ENCODE assay signal across 8 cellular contexts in the genomic region with DNA sequence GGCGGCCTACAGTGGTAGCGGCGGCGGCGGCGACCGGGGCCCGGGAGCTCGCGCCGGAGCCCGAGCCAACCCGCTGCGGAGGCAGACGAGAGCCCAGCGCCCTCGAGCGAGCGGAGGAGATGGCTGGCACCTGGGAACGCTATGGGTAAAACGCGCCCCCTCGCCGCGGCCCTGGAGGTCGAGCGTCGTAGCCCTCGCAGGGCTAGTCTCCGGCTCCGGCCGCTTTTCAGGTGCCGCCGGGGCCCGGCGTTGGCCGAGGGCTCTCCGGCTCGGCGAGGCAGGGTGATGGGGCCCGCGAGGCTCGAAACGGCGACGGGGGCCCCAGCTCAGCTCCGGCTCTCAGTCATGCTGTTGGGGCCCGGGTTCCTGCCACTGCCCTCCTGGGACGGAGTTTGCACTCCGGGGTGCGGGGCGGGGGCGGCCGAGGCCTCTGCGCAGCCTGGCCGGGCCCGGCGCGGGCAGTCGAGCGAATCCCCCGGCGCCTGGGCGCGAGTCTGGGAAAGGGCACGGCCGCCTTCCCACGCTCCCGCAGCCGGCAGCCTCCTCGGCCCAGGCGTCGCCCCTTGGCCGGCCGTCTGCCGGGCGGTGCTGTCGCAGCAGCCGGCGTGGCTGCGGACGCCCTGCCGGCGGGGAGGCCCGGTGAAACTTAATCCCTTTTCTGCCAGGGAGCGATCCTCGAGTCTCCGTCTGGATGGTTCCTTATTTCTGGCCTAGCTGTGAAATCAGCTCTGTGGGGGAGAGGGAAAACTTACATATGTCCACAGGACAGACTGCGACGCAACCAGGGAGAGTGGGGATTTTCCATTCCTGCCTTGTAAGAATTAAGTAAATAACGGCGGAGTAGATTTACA. TPM values are rescaled to one million over a fixed set of nuclear protein-coding genes. Genes with fewer than 3 reads are reported as not detected.
DNase-seq lines count a peak whose midpoint lies in the region; FAIRE-seq and TF ChIP-seq lines count a peak whose summit lies in the region.

No MANE protein-coding gene starts in this region.

- TF ChIP-seq CTCF in AG04449 (IDR thresholded peaks at IDR 0.05; ENCODE audit: insufficient read depth, low read length, missing control alignments) (no peak), HL-60 (IDR thresholded peaks at IDR 0.05; ENCODE audit: insufficient read depth, low read length) (no peak), bronchial epithelial cell (IDR thresholded peaks at IDR 0.05; ENCODE audit: insufficient read depth, low read length, severe bottlenecking) (no peak)

- CTCF ChIA-PET in AG04449 (lab: Yijun Ruan, JAX) = no interaction called here

- H3K36me3 ChIP-seq in bronchial epithelial cell (ENCODE audit: control insufficient read depth, insufficient read depth, low read length) = no peaks in the 10 kb centered on the region

- FAIRE-seq in GM19239 (lab: Jason Lieb, UNC) (no peak), bronchial epithelial cell (lab: Jason Lieb, UNC) (no peak)

- DNase-seq in AG04449 (ENCODE audit: low read depth, low spot score) (no peak), GM19239 (ENCODE audit: insufficient read length, low spot score) (peak; percentile 4), HL-60 (ENCODE audit: low read depth in 1 of 2, low spot score in 1 of 2) (no peak), T-helper 22 cell (ENCODE audit: low read depth) (peak; percentile 8), bronchial epithelial cell (ENCODE audit: low read depth) (peak; percentile 36), islet precursor cell (peak; percentile 66), posterior vena cava (ENCODE audit: low spot score) (no peak)
- peak; percentile 19 for DNase-seq in stimulated activated CD4-positive, alpha-beta T cell treated with anti-CD3 and anti-CD28 coated beads, Interleukin-12 subunit alpha, Interleukin-12 subunit beta, amount 100 ng/mL, for 4 hours

- H3K27ac ChIP-seq in HL-60 (replicated peaks) = no peak overlapping the region

- POLR2A ChIA-PET in AG04449 (lab: Yijun Ruan, JAX) = no interaction called here

- intact Hi-C loops in posterior vena cava (cut with DNase I) = no loop called here

- peaks cover 2% of the 10 kb centered on the region for H3K27me3 ChIP-seq in HL-60 (ENCODE audit: insufficient read depth, poor library complexity, severe bottlenecking)
- no peaks in the 10 kb centered on the region for H3K27me3 ChIP-seq in bronchial epithelial cell (ENCODE audit: control insufficient read depth, insufficient read depth, low read length)

- H3K4me3 ChIP-seq in AG04449 (ENCODE audit: low read depth, low read length) (peak overlapping the region; percentile 54), HL-60 (replicated peaks; ENCODE audit: insufficient read depth, low read length) (0 out of 2 replicates have a peak overlapping the region, but pooled peaks have one; percentile 14), bronchial epithelial cell (ENCODE audit: low read depth, low read length) (peak overlapping the region; percentile 57)

RNA-seq across cellular contexts. Expression of gene MID2, which starts 0.8 kb away (rescaled TPM):
- total RNA-seq in bronchial epithelial cell (21.9 and 28.8 TPM in 2 replicates), posterior vena cava (10 to 100 TPM; 32.1 to 43.4 TPM)

RNA-seq across cellular contexts. Expression of gene NCBP2L, which starts 49.0 kb away (rescaled TPM):
- total RNA-seq in bronchial epithelial cell = not detected in 2 replicates
- not detected for total RNA-seq in posterior vena cava

RNA-seq across cellular contexts. Expression of gene TSC22D3, which starts 50.9 kb away (rescaled TPM):
- total RNA-seq in bronchial epithelial cell (83.5 and 84.7 TPM in 2 replicates), posterior vena cava (100 to 1,000 TPM; 187 to 309 TPM)

Comparison
In these comparisons a context has a peak if more than half of its experiments do, and no peak if none do; other contexts are left out.
1. DNase-seq: peak in GM19239 (single experiment), T-helper 22 cell (single experiment), bronchial epithelial cell (single experiment), islet precursor cell (single experiment) and stimulated activated CD4-positive, alpha-beta T cell treated with anti-CD3 and anti-CD28 coated beads, Interleukin-12 subunit alpha, Interleukin-12 subunit beta, amount 100 ng/mL, for 4 hours (single experiment); none in AG04449 (single experiment), HL-60 (0 of 2) and posterior vena cava (single experiment).
2. Peak in every context shown above with its lines, with median percentiles within 50 percentile points of each other: H3K4me3 ChIP-seq.